ENCODE assay signal across 11 cellular contexts in genomic region chr17:79033741-79034501, GRCh38. TPM values are rescaled to one million over a fixed set of nuclear protein-coding genes. Genes with fewer than 3 reads are reported as not detected.
DNase-seq lines count a peak whose midpoint lies in the region; ATAC-seq and TF ChIP-seq lines count a peak whose summit lies in the region.
"Had no signal": no experiment of that assay in that cellular context is flagged by ENCODE, and none has a peak within 500 bp of the region (broad histone marks: within the 10 kb centered on the region; RNA-seq: fewer than 3 reads in every experiment).

No MANE protein-coding gene starts in this region.

- DNase-seq in DMS79 (lab: John Stamatoyannopoulos, UW), result peak; percentile 15
- DNase-seq in RPMI7951 (ENCODE audit: low read depth), result peak; percentile 97
- DNase-seq in Right ventricle myocardium superior, result peak; percentile 80
- peak; percentile 49 to 77 for DNase-seq in psoas muscle
- DNase-seq in H7, result no peak
- DNase-seq in stimulated activated CD8-positive, alpha-beta memory T cell treated with anti-CD3 and anti-CD28 coated beads, Interleukin-4, amount 100 ng/mL, for 48 hours, result no peak
- DNase-seq: activated CD4-positive, alpha-beta T cell treated with anti-CD3 and anti-CD28 coated beads, Interleukin-2, amount 50 U/mL, for 4 hours; DND-41 had no signal

- no peak for TF ChIP-seq CTCF in psoas muscle (IDR thresholded peaks at IDR 0.05)

- H3K27me3 ChIP-seq in psoas muscle (ENCODE audit: insufficient read depth in 3 of 3, low read length in 2 of 3) (peaks cover 0 to 21% (median 0%) of the 10 kb centered on the region in 3 donors), H7 (ENCODE audit: control insufficient read depth, insufficient read depth, low read length) (no peaks in the 10 kb centered on the region)

- no peak overlapping the region for H3K4me3 ChIP-seq in psoas muscle
- H3K4me3 ChIP-seq in H7 (ENCODE audit: insufficient read depth, low read depth, low read length), result no peak overlapping the region

- intact Hi-C loops in Right ventricle myocardium superior (cut with DNase I), result no loop called here
- intact Hi-C loops in psoas muscle (cut with DNase I), result no loop called here

- no peaks in the 10 kb centered on the region for H3K36me3 ChIP-seq in psoas muscle (ENCODE audit: insufficient read depth in 1 of 2, low read depth in 1 of 2)
- no peaks in the 10 kb centered on the region for H3K36me3 ChIP-seq in H7 (replicated peaks; ENCODE audit: control insufficient read depth, insufficient read depth, low read length)

- WGBS in psoas muscle, 3 donors, result 15 to 32% (median 17%) methylated on average over 27 to 28 of the region's 28 CpGs

- peaks cover 11% of the 10 kb centered on the region for H3K4me1 ChIP-seq in psoas muscle

- H3K9me3 ChIP-seq in psoas muscle, result no peaks in the 10 kb centered on the region

- ATAC-seq in Right ventricle myocardium superior (ENCODE audit: poor library complexity) (peak; percentile 65), psoas muscle (peak in 3 of 4 donors; percentile 16 to 40 (median 33)), GM21576 (IDR thresholded peaks at IDR 0.05; ENCODE audit: unreplicated experiment) (no peak), HG02571 (IDR thresholded peaks at IDR 0.05; ENCODE audit: unreplicated experiment) (no peak)

- H3K27ac ChIP-seq in psoas muscle, result no peak overlapping the region
- H3K27ac ChIP-seq: HL-60 had no signal

RNA-seq across cellular contexts. Expression of gene C1QTNF1, which starts 10.0 kb away (rescaled TPM):
- 31.8 and 45.7 TPM in 2 replicates for total RNA-seq in RPMI7951 (2014; rRNA removed; shearing (Covaris generic))
- total RNA-seq in Right ventricle myocardium superior (143 TPM), psoas muscle (10 to 100 TPM; 10.5 to 22.8 (median 16.9) TPM)
- 10 to 100 TPM; 12.2 to 22.6 (median 16.4) TPM for polyA plus RNA-seq in psoas muscle
- total RNA-seq in H7 (2014; rRNA removed; shearing (Covaris generic)), result 0.28 and 0.67 TPM in 2 replicates

RNA-seq across cellular contexts. Expression of gene CANT1, which starts 24.4 kb away (rescaled TPM):
- 39.2 and 43.6 TPM in 2 replicates for total RNA-seq in RPMI7951 (2014; rRNA removed; shearing (Covaris generic))
- total RNA-seq in Right ventricle myocardium superior (29.8 TPM), psoas muscle (10 to 100 TPM; 19.1 to 27.7 (median 21.0) TPM)
- polyA plus RNA-seq in psoas muscle, result 10 to 100 TPM; 10.2 to 34.3 (median 29.5) TPM
- 27.3 and 29.6 TPM in 2 replicates for total RNA-seq in H7 (2014; rRNA removed; shearing (Covaris generic))

RNA-seq across cellular contexts. Expression of gene ENGASE, which starts 40.7 kb away (rescaled TPM):
- 3.7 and 4.1 TPM in 2 replicates for total RNA-seq in RPMI7951 (2014; rRNA removed; shearing (Covaris generic))
- total RNA-seq in Right ventricle myocardium superior (29.1 TPM), psoas muscle (10 to 100 TPM; 26.7 to 80.8 (median 50.8) TPM)
- polyA plus RNA-seq in psoas muscle, result 10 to 100 TPM in 2 of 3 donors, 1 to 10 TPM in 1; 7.5 to 24.1 (median 12.4) TPM
- total RNA-seq in H7 (2014; rRNA removed; shearing (Covaris generic)), result 13.3 and 21.3 TPM in 2 replicates

RNA-seq across cellular contexts. Expression of gene LGALS3BP, which starts 54.2 kb away (rescaled TPM):
- 524 and 575 TPM in 2 replicates for total RNA-seq in RPMI7951 (2014; rRNA removed; shearing (Covaris generic))
- total RNA-seq in Right ventricle myocardium superior (499 TPM), psoas muscle (10 to 100 TPM; 12.9 to 35.5 (median 22.0) TPM)
- polyA plus RNA-seq in psoas muscle, result 10 to 100 TPM in 1 of 3 donors, 1 to 10 TPM in 2; 8.9 to 14.9 (median 8.9) TPM
- total RNA-seq in H7 (2014; rRNA removed; shearing (Covaris generic)), result 116 and 129 TPM in 2 replicates

Comparison
In these comparisons a context has a peak if more than half of its experiments do, and no peak if none do; other contexts are left out.
1. DNase-seq: peak in DMS79 (single experiment), RPMI7951 (single experiment), Right ventricle myocardium superior (single experiment) and psoas muscle (2 of 2); none in H7 (single experiment) and stimulated activated CD8-positive, alpha-beta memory T cell treated with anti-CD3 and anti-CD28 coated beads, Interleukin-4, amount 100 ng/mL, for 48 hours (single experiment).
2. ATAC-seq: peak in Right ventricle myocardium superior (single experiment) and psoas muscle (3 of 4); none in GM21576 (single experiment) and HG02571 (single experiment).